2 cellular contexts compared by ENCODE assay signal in genomic region chr12:71005166-71005565, GRCh38.
TF ChIP-seq lines count a peak whose summit lies in the region.

No MANE protein-coding gene starts in this region.

TF ChIP-seq in SK-N-SH, 30 proteins besides CTCF, POLR2A, EP300 and RAD21 (continued from another document):
- TF ChIP-seq NFIC (IDR thresholded peaks at IDR 0.05; ENCODE audit: borderline replicate concordance) = no peak
- TF ChIP-seq RCOR1 (IDR thresholded peaks at IDR 0.05; ENCODE audit: low read length) = no peak

TF ChIP-seq in SK-N-SH treated with all-trans-retinoic acid at 6 μM for 48 hours, 23 proteins besides CTCF, POLR2A, EP300 and RAD21 (continued from another document):
- TF ChIP-seq ZNF8 (CRISPR knock-in tag; IDR thresholded peaks at IDR 0.05) (peak; percentile 61; the same call in 1 of the 2 replicates), CREB5 (CRISPR knock-in tag; IDR thresholded peaks at IDR 0.05; ENCODE audit: low read depth) (no peak), TCF4 (CRISPR knock-in tag; IDR thresholded peaks at IDR 0.05; ENCODE audit: borderline replicate concordance) (peak; percentile 79), ZC3H10 (CRISPR knock-in tag; IDR thresholded peaks at IDR 0.05) (no peak)
